In genomic region chr7:106795171-106795876, GRCh38 we compare ENCODE assay signal across 24 cellular contexts.
DNase-seq lines count a peak whose midpoint lies in the region; ATAC-seq, FAIRE-seq and TF ChIP-seq lines count a peak whose summit lies in the region.
"Had no signal": no experiment of that assay in that cellular context is flagged by ENCODE, and none has a peak within 500 bp of the region (broad histone marks: within the 10 kb centered on the region; RNA-seq: fewer than 3 reads in every experiment).

No MANE protein-coding gene starts in this region.

- RAD21 ChIA-PET in GM12878 (lab: Charles Lee; ENCODE audit: unreplicated experiment), result interaction anchor here (1.1 to 1.3 kb wide), 3 partner anchors 352 to 357 kb away, joined by 4 to 7 read pairs (median 6); no protein-coding TSS in a partner anchor

- in situ Hi-C loops in GM12878 (cut with MboI), result loop anchor here (10.0 kb wide), 2 partner anchors 929 to 1079 kb away; no protein-coding TSS in a partner anchor

- H3K9me3 Mint-ChIP-seq in stimulated activated memory B cell treated with anti-CD40 and anti-IgM and Interleukin-4, amounts not matched to agents 10 μg/mL and 1 μg/mL and 100 μg/mL, for 72 hours, result peaks cover 7% of the 10 kb centered on the region
- H3K9me3 Mint-ChIP-seq: CD4-positive, alpha-beta T cell had no signal

- TF ChIP-seq EP300 in GM12878 (IDR thresholded peaks at IDR 0.05; ENCODE audit: borderline replicate concordance in 1 of 2, control insufficient read depth in 1 of 2, low read depth in 2 of 2, low read length in 2 of 2), result no peak

- peaks cover 11% of the 10 kb centered on the region for H3K4me1 ChIP-seq in GM12878 (ENCODE audit: control insufficient read depth, insufficient read depth, low read length)
- H3K4me1 ChIP-seq: A549 had no signal

- CTCF ChIA-PET in GM12878 (lab: Yijun Ruan, JAX), result interaction anchor here (0.7 to 7.1 kb wide), 7 partner anchors 16 to 381 kb away, joined by 3 to 203 read pairs (median 5); partner anchors contain the start of gene HBP1

- H2AFZ ChIP-seq in GM12878 (ENCODE audit: control insufficient read depth, low read depth, low read length), result no peak overlapping the region; the same call in 1 of the 2 replicates

- no peak overlapping the region for H3K4me3 ChIP-seq in GM12878
- H3K4me3 ChIP-seq: A549 had no signal

- peak; percentile 12 for ATAC-seq in HG02798 (IDR thresholded peaks at IDR 0.05; ENCODE audit: poor library complexity, unreplicated experiment)
- ATAC-seq in GM12878, result peak; percentile 22
- ATAC-seq in stimulated activated memory B cell treated with anti-CD40 and anti-IgM and Interleukin-4, amounts not matched to agents 10 μg/mL and 1 μg/mL and 100 μg/mL, for 72 hours, result no peak
- ATAC-seq: Panc1, T-cell had no signal

- H3K36me3 ChIP-seq in GM12878 (ENCODE audit: control insufficient read depth in 2 of 2, insufficient read depth in 2 of 2, low read length in 1 of 2), result no peaks in the 10 kb centered on the region

- FAIRE-seq in GM12878 (lab: Jason Lieb, UNC), result no peak
- FAIRE-seq: A549, HTR-8/SVneo had no signal

- no peaks in the 10 kb centered on the region for H3K79me2 ChIP-seq in GM12878 (ENCODE audit: control insufficient read depth, insufficient read depth, low read length)

- no peaks in the 10 kb centered on the region for H4K20me1 ChIP-seq in GM12878 (ENCODE audit: control insufficient read depth, insufficient read depth)

- no peaks in the 10 kb centered on the region for H3K9me3 ChIP-seq in GM12878 (replicated peaks; ENCODE audit: control insufficient read depth, insufficient read depth, low read length)
- H3K9me3 ChIP-seq: A549 had no signal

- no peaks in the 10 kb centered on the region; a peak in 1 of 4 replicates for H3K27me3 ChIP-seq in GM12878 (replicated peaks in 1 of 2; ENCODE audit: control insufficient read depth in 2 of 2, insufficient read depth in 2 of 2, low read length in 1 of 2)

- H3K27me3 Mint-ChIP-seq in stimulated activated memory B cell treated with anti-CD40 and anti-IgM and Interleukin-4, amounts not matched to agents 10 μg/mL and 1 μg/mL and 100 μg/mL, for 72 hours, result no peaks in the 10 kb centered on the region
- H3K27me3 Mint-ChIP-seq: T-cell had no signal

- no peak overlapping the region for H3K9ac ChIP-seq in GM12878 (ENCODE audit: control insufficient read depth, insufficient read depth, low read length)
- H3K9ac ChIP-seq: SK-N-SH had no signal

- peaks cover 11% of the 10 kb centered on the region for H3K4me1 Mint-ChIP-seq in stimulated activated memory B cell treated with anti-CD40 and anti-IgM and Interleukin-4, amounts not matched to agents 10 μg/mL and 1 μg/mL and 100 μg/mL, for 72 hours
- H3K4me1 Mint-ChIP-seq: T-cell had no signal

- peak overlapping the region; percentile 38 for H3K27ac Mint-ChIP-seq in stimulated activated memory B cell treated with anti-CD40 and anti-IgM and Interleukin-4, amounts not matched to agents 10 μg/mL and 1 μg/mL and 100 μg/mL, for 72 hours
- H3K27ac Mint-ChIP-seq: CD4-positive, alpha-beta T cell; T-cell had no signal

- SMC1A ChIA-PET in GM12878 (lab: Charles Lee; ENCODE audit: uncharacterized antibody, unreplicated experiment), result interaction anchor here (0.6 to 6.8 kb wide), 5 partner anchors 9 to 1242 kb away, joined by 3 to 142 read pairs (median 3); no protein-coding TSS in a partner anchor

- no peak for TF ChIP-seq CTCF in GM12878 (IDR thresholded peaks at IDR 0.05 in 2 of 3, conservative IDR thresholded peaks at IDR 0.05 in 1 of 3; ENCODE audit: control insufficient read depth in 2 of 3, extremely low read depth in 1 of 3, insufficient read depth in 1 of 3, low read depth in 3 of 3, low read length in 3 of 3)

- TF ChIP-seq RAD21 in GM12878 (IDR thresholded peaks at IDR 0.05; ENCODE audit: insufficient read depth, low read depth, low read length), result no peak

- intact Hi-C loops in GM12878 (cut with micrococcal nuclease; ENCODE audit: unreplicated experiment), result loop anchor here (5.0 kb wide), 1 partner anchor 72 kb away; the partner anchor contains the start of gene PIK3CG

- POLR2A ChIA-PET in GM12878 (lab: Charles Lee), result no interaction called here

- DNase-seq in DMS79 (lab: John Stamatoyannopoulos, UW), result peak; percentile 24
- no peak for DNase-seq in GM12878 (ENCODE audit: low read depth, low spot score)
- DNase-seq in islet precursor cell, result no peak
- DNase-seq in NCI-H1436 (lab: John Stamatoyannopoulos, UW), result no peak
- no peak for DNase-seq in DMS53 (lab: John Stamatoyannopoulos, UW)
- DNase-seq: CD4-positive, alpha-beta T cell; COR-L47; GOT3; HCEC 1CT; MV-4-11; NCI-H1105 treated with DMSO at 0.1 percent for 48 hours; NCI-H1694; NCI-H2081 treated with DMSO at 0.1 percent for 48 hours; NCI-H510A; NCI-H748 treated with DMSO at 0.1 percent for 48 hours; NK-92 treated with Interleukin-12 subunit alpha and Interleukin-12 subunit beta, amount 100 ng/mL, for 24 hours; SIG-M5; SK-N-SH; T-cell had no signal

- H3K27ac ChIP-seq in GM12878 (ENCODE audit: control insufficient read depth, insufficient read depth), result no peak overlapping the region
- H3K27ac ChIP-seq: A549 had no signal

- no peak overlapping the region for H3K4me2 ChIP-seq in GM12878 (ENCODE audit: control insufficient read depth, insufficient read depth)
- H3K4me2 ChIP-seq: A549, SK-N-SH had no signal

- H3K36me3 Mint-ChIP-seq in stimulated activated memory B cell treated with anti-CD40 and anti-IgM and Interleukin-4, amounts not matched to agents 10 μg/mL and 1 μg/mL and 100 μg/mL, for 72 hours, result no peaks in the 10 kb centered on the region
- H3K36me3 Mint-ChIP-seq: T-cell had no signal

- no peak overlapping the region for H3K4me3 Mint-ChIP-seq in stimulated activated memory B cell treated with anti-CD40 and anti-IgM and Interleukin-4, amounts not matched to agents 10 μg/mL and 1 μg/mL and 100 μg/mL, for 72 hours
- H3K4me3 Mint-ChIP-seq: CD4-positive, alpha-beta T cell; T-cell had no signal

- WGBS in GM12878 (ENCODE audit: insufficient coverage, insufficient replicate concordance, low lambda C conversion rate, missing lambda C conversion rate), result 79% methylated on average over 6 of the region's 6 CpGs

- BruUV-seq in GM12878 (replicated peaks; lab: Mats Ljungman, UMichigan), result no TSS peak

- no peak for TF ChIP-seq POLR2A in GM12878 (IDR thresholded peaks at IDR 0.05; ENCODE audit: low read depth, low read length)

TF ChIP-seq in GM12878, 131 proteins besides CTCF, POLR2A, EP300 and RAD21 (continues in another document):
- TF ChIP-seq DPF2 (IDR thresholded peaks at IDR 0.05), result no peak
- TF ChIP-seq POU2F2 (IDR thresholded peaks at IDR 0.05; ENCODE audit: borderline replicate concordance, low read depth, low read length), result no peak
- TF ChIP-seq ZNF207 (IDR thresholded peaks at IDR 0.05; ENCODE audit: borderline replicate concordance), result no peak
- TF ChIP-seq YY1 (IDR thresholded peaks at IDR 0.05; ENCODE audit: low read depth, low read length), result no peak
- no peak for TF ChIP-seq PAX5 (IDR thresholded peaks at IDR 0.05; ENCODE audit: borderline replicate concordance, low read depth, low read length)
- TF ChIP-seq TAF1 (IDR thresholded peaks at IDR 0.05; ENCODE audit: borderline replicate concordance, low read depth, low read length), result no peak
- no peak for TF ChIP-seq E4F1 (IDR thresholded peaks at IDR 0.05; ENCODE audit: borderline replicate concordance, partially characterized antibody)
- TF ChIP-seq BCLAF1 (IDR thresholded peaks at IDR 0.05), result no peak
- TF ChIP-seq ESRRA (IDR thresholded peaks at IDR 0.05; ENCODE audit: low read length), result no peak
- no peak for TF ChIP-seq SUPT20H (IDR thresholded peaks at IDR 0.05; ENCODE audit: borderline replicate concordance, control insufficient read depth, low read depth, low read length)
- TF ChIP-seq CBX5 (IDR thresholded peaks at IDR 0.05; ENCODE audit: low read depth), result no peak
